Comparison of ENCODE assay signal across 17 cellular contexts in the genomic region with DNA sequence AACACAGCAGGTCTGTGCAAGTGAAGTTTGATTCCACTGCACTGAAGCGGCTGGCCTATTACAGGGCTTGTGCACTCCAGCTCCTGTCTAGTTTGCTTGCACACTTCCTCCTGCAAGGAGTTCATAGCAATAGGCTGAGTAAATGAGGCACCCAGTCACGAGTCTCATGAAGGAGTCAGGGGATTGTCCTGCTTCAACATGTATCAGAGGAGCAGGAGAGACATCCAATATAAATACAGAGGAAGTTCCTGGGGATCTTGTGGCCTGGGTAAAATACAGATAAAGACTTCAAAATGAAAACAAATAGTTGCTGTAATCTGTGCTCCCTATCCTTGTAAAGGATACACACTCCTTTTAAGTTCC.
DNase-seq lines count a peak whose midpoint lies in the region; ATAC-seq and TF ChIP-seq lines count a peak whose summit lies in the region.
"Had no signal": no experiment of that assay in that cellular context is flagged by ENCODE, and none has a peak within 500 bp of the region (broad histone marks: within the 10 kb centered on the region; RNA-seq: fewer than 3 reads in every experiment).

No MANE protein-coding gene starts in this region.

- H3K9me1 ChIP-seq in IMR-90 (ENCODE audit: insufficient read depth, low read length) = no peaks in the 10 kb centered on the region

- no peak for TF ChIP-seq POLR2A in IMR-90 (IDR thresholded peaks at IDR 0.05; ENCODE audit: low read depth, low read length)

- DNase-seq in AG08396 (ENCODE audit: low spot score) = peak; percentile 6
- peak; percentile 28 for DNase-seq in IMR-90
- DNase-seq in astrocyte of the spinal cord (ENCODE audit: low read depth, low spot score) = peak; percentile 5
- DNase-seq in foreskin fibroblast = peak; percentile 37 to 49
- no peak for DNase-seq in cerebellum (ENCODE audit: low spot score)
- DNase-seq in PC-9 = no peak
- no peak for DNase-seq in HPDE6-E6E7 (ENCODE audit: extremely low spot score)
- DNase-seq: CD4-positive, alpha-beta T cell; DMS79 treated with DMSO at 0.1 percent for 48 hours; KBM-7; NCI-H1092; NCI-H2107; PC-3 had no signal

- peaks cover 7% of the 10 kb centered on the region; the same call in 1 of the 2 replicates for H3K9me3 ChIP-seq in IMR-90 (ENCODE audit: control insufficient read depth, insufficient read depth, low read length)
- no peaks in the 10 kb centered on the region for H3K9me3 ChIP-seq in PC-9 (ENCODE audit: insufficient read depth, low read depth)
- H3K9me3 ChIP-seq: A549 had no signal

- H2AK9ac ChIP-seq in IMR-90 (replicated peaks; ENCODE audit: low read depth, low read length, poor library complexity) = no peak overlapping the region

- H3K9ac ChIP-seq in IMR-90 (ENCODE audit: low read depth, low read length) = no peak overlapping the region

- intact Hi-C loops in IMR-90 (cut with micrococcal nuclease) = no loop called here
- intact Hi-C loops in PC-9 (cut with micrococcal nuclease; ENCODE audit: unreplicated experiment) = no loop called here

- no peak overlapping the region for H2BK15ac ChIP-seq in IMR-90 (ENCODE audit: low read depth, low read length)

- H2AK5ac ChIP-seq in IMR-90 (ENCODE audit: low read depth, low read length) = no peak overlapping the region

- no peak for TF ChIP-seq RAD21 in IMR-90 (IDR thresholded peaks at IDR 0.05; ENCODE audit: low read length)

- no peak overlapping the region for H4K91ac ChIP-seq in IMR-90 (ENCODE audit: insufficient read depth, low read depth, low read length)

- H3K4me2 ChIP-seq in IMR-90 (ENCODE audit: low read depth, low read length) (no peak overlapping the region), PC-9 (no peak overlapping the region)
- H3K4me2 ChIP-seq: A549, GM23338 had no signal

- no peaks in the 10 kb centered on the region for H3K79me2 ChIP-seq in PC-9 (ENCODE audit: low read depth)

- dilution Hi-C loops in IMR-90 (cut with HindIII; ENCODE audit: low sequenced_read_pairs, unreplicated experiment) = no loop called here

- H4K20me1 ChIP-seq in IMR-90 (ENCODE audit: insufficient read depth, low read length) (no peaks in the 10 kb centered on the region), PC-9 (ENCODE audit: insufficient read depth) (no peaks in the 10 kb centered on the region)

- no peaks in the 10 kb centered on the region for H3K27me3 ChIP-seq in IMR-90 (ENCODE audit: control insufficient read depth, insufficient read depth, low read length)
- H3K27me3 ChIP-seq in PC-9 (ENCODE audit: insufficient read depth, low read depth) = no peaks in the 10 kb centered on the region

- H3K9me2 ChIP-seq in PC-9 (ENCODE audit: insufficient read depth) = no peaks in the 10 kb centered on the region

- POLR2A ChIA-PET in IMR-90 (lab: Charles Lee; ENCODE audit: unreplicated experiment) (no interaction called here), PC-9 (lab: Charles Lee; ENCODE audit: unreplicated experiment) (no interaction called here)

- no peak overlapping the region for H4K5ac ChIP-seq in IMR-90 (ENCODE audit: low read depth, low read length)

- H2BK20ac ChIP-seq in IMR-90 (ENCODE audit: low read depth, low read length) = no peak overlapping the region

- H3K18ac ChIP-seq in IMR-90 (ENCODE audit: low read depth, low read length) = no peak overlapping the region

- no peak overlapping the region for H2BK5ac ChIP-seq in IMR-90 (ENCODE audit: low read depth, low read length, poor library complexity, severe bottlenecking)

- H3K4ac ChIP-seq in IMR-90 (ENCODE audit: low read depth, low read length) = no peak overlapping the region

- CTCF ChIA-PET in IMR-90 (lab: Yijun Ruan, JAX) = no interaction called here
- CTCF ChIA-PET in PC-9 (lab: Charles Lee) = no interaction called here

- H3K36me3 ChIP-seq in IMR-90 (ENCODE audit: control insufficient read depth, insufficient read depth, low read length) (no peaks in the 10 kb centered on the region), PC-9 (ENCODE audit: low read depth) (no peaks in the 10 kb centered on the region)

- no peak for TF ChIP-seq CTCF in IMR-90 (conservative IDR thresholded peaks at IDR 0.05; ENCODE audit: low read depth, low read length)
- TF ChIP-seq CTCF in astrocyte of the spinal cord (IDR thresholded peaks at IDR 0.05; ENCODE audit: low read depth, low read length) = no peak
- TF ChIP-seq CTCF in foreskin fibroblast (IDR thresholded peaks at IDR 0.05; ENCODE audit: low read depth, low read length) = no peak
- TF ChIP-seq CTCF in PC-9 (conservative IDR thresholded peaks at IDR 0.05) = no peak

- no peak overlapping the region for H3K56ac ChIP-seq in IMR-90 (ENCODE audit: extremely low read depth, insufficient read depth, low read length)

- H2AFZ ChIP-seq in IMR-90 (replicated peaks; ENCODE audit: low read length, poor library complexity) (peak overlapping the region; percentile 69), PC-9 (no peak overlapping the region)
- H2AFZ ChIP-seq: GM23338 had no signal

- H3K4me1 ChIP-seq in IMR-90 (ENCODE audit: control insufficient read depth, insufficient read depth, low read length) = no peaks in the 10 kb centered on the region
- H3K4me1 ChIP-seq in PC-9 (replicated peaks; ENCODE audit: insufficient read depth) = no peaks in the 10 kb centered on the region
- H3K4me1 ChIP-seq: A549 had no signal

- no peaks in the 10 kb centered on the region for H3F3A ChIP-seq in PC-9 (ENCODE audit: insufficient read depth, low read depth)

- no peak overlapping the region for H3K27ac ChIP-seq in IMR-90 (ENCODE audit: insufficient read depth, low read length)
- no peak overlapping the region for H3K27ac ChIP-seq in PC-9
- H3K27ac ChIP-seq: A549 had no signal

- no peak overlapping the region for H3K14ac ChIP-seq in IMR-90 (replicated peaks; ENCODE audit: low read depth, low read length)

- H4K8ac ChIP-seq in IMR-90 (ENCODE audit: low read depth in 2 of 2, low read length in 2 of 2) = no peak overlapping the region

- no peak overlapping the region for H2BK120ac ChIP-seq in IMR-90 (ENCODE audit: low read depth, low read length)

- BruUV-seq in IMR-90 (replicated peaks; lab: Mats Ljungman, UMichigan) (no TSS peak), PC-9 (replicated peaks; lab: Mats Ljungman, UMichigan) (no TSS peak)

- WGBS in IMR-90 (ENCODE audit: extremely low coverage in 2 of 2, insufficient read length in 1 of 2), 2 experiments = no CpG with 5 or more reads among the region's 2 CpGs

- H3K23ac ChIP-seq in IMR-90 (ENCODE audit: low read depth, low read length) = no peak overlapping the region

- no peak; the same call in 1 of the 2 replicates for ATAC-seq in IMR-90 (ENCODE audit: low read depth)
- no peak for ATAC-seq in HG02678 (IDR thresholded peaks at IDR 0.05; ENCODE audit: unreplicated experiment)
- ATAC-seq: A549, GM23338, PC-3, Right ventricle myocardium inferior had no signal

- in situ Hi-C loops in IMR-90 (cut with MboI; ENCODE audit: low sequenced_read_pairs) = no loop called here
- in situ Hi-C loops in astrocyte of the spinal cord (cut with HindIII; ENCODE audit: low sequenced_read_pairs) = no loop called here

- no peaks in the 10 kb centered on the region for H3K79me1 ChIP-seq in IMR-90 (ENCODE audit: low read depth in 1 of 2, low read length in 2 of 2)

- H3K4me3 ChIP-seq in IMR-90 (ENCODE audit: insufficient read depth, low read depth, low read length) (no peak overlapping the region), astrocyte of the spinal cord (ENCODE audit: low read depth, low read length) (no peak overlapping the region), foreskin fibroblast (ENCODE audit: low read depth in 1 of 2, low read length in 2 of 2) (no peak overlapping the region), PC-9 (no peak overlapping the region)
- H3K4me3 ChIP-seq: A549, GM23338 had no signal

TF ChIP-seq in IMR-90, 13 proteins besides CTCF, POLR2A, EP300 and RAD21:
- no peak for TF ChIP-seq RCOR1 (IDR thresholded peaks at IDR 0.05; ENCODE audit: insufficient replicate concordance, low read length)
- TF ChIP-seq MXI1 (IDR thresholded peaks at IDR 0.05; ENCODE audit: borderline replicate concordance, low read depth, low read length) = no peak
- no peak for TF ChIP-seq NFE2L2 (IDR thresholded peaks at IDR 0.05; ENCODE audit: low read depth, low read length)
- TF ChIP-seq, protein P1, sequence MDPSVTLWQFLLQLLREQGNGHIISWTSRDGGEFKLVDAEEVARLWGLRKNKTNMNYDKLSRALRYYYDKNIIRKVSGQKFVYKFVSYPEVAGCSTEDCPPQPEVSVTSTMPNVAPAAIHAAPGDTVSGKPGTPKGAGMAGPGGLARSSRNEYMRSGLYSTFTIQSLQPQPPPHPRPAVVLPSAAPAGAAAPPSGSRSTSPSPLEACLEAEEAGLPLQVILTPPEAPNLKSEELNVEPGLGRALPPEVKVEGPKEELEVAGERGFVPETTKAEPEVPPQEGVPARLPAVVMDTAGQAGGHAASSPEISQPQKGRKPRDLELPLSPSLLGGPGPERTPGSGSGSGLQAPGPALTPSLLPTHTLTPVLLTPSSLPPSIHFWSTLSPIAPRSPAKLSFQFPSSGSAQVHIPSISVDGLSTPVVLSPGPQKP (IDR thresholded peaks at IDR 0.05; ENCODE audit: borderline replicate concordance, low read depth, low read length) = no peak
- TF ChIP-seq SMC3 (IDR thresholded peaks at IDR 0.05; ENCODE audit: low read depth, low read length) = no peak
- no peak for TF ChIP-seq CHD1 (IDR thresholded peaks at IDR 0.05; ENCODE audit: low read depth, low read length)
- no peak for TF ChIP-seq BHLHE40 (IDR thresholded peaks at IDR 0.05; ENCODE audit: low read depth, low read length)
- no peak for TF ChIP-seq MAZ (IDR thresholded peaks at IDR 0.05; ENCODE audit: borderline replicate concordance, low read depth, low read length)
- no peak for TF ChIP-seq FOS (IDR thresholded peaks at IDR 0.05; ENCODE audit: low read depth, low read length)
- TF ChIP-seq MAFK (IDR thresholded peaks at IDR 0.05; ENCODE audit: low read depth, low read length) = no peak
- no peak for TF ChIP-seq CEBPB (IDR thresholded peaks at IDR 0.05; ENCODE audit: low read depth, low read length)
- no peak for TF ChIP-seq RFX5 (IDR thresholded peaks at IDR 0.05; ENCODE audit: low read depth, low read length)
- TF ChIP-seq, protein P2, sequence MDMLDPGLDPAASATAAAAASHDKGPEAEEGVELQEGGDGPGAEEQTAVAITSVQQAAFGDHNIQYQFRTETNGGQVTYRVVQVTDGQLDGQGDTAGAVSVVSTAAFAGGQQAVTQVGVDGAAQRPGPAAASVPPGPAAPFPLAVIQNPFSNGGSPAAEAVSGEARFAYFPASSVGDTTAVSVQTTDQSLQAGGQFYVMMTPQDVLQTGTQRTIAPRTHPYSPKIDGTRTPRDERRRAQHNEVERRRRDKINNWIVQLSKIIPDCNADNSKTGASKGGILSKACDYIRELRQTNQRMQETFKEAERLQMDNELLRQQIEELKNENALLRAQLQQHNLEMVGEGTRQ (IDR thresholded peaks at IDR 0.05; ENCODE audit: low read depth, low read length) = no peak

Comparison
In these comparisons a context has a peak if more than half of its experiments do, and no peak if none do; other contexts are left out.
1. DNase-seq: peak in AG08396 (single experiment), IMR-90 (single experiment), astrocyte of the spinal cord (single experiment) and foreskin fibroblast (2 of 2); none in cerebellum (single experiment), PC-9 (0 of 2) and HPDE6-E6E7 (single experiment).